16 cellular contexts compared by ENCODE assay signal in genomic region chr13:44870456-44870929, GRCh38.
DNase-seq lines count a peak whose midpoint lies in the region; ATAC-seq and TF ChIP-seq lines count a peak whose summit lies in the region.
"Had no signal": no experiment of that assay in that cellular context is flagged by ENCODE, and none has a peak within 500 bp of the region (broad histone marks: within the 10 kb centered on the region; RNA-seq: fewer than 3 reads in every experiment).

No MANE protein-coding gene starts in this region.

- H3K27me3 ChIP-seq in gastroesophageal sphincter (no peaks in the 10 kb centered on the region), prostate gland (replicated peaks; ENCODE audit: insufficient read depth) (no peaks in the 10 kb centered on the region)
- H3K27me3 ChIP-seq: hepatocyte had no signal

- H3K4me3 ChIP-seq in gastroesophageal sphincter (no peak overlapping the region), prostate gland (no peak overlapping the region)
- H3K4me3 ChIP-seq: hepatocyte had no signal

- H3K4me1 ChIP-seq in gastroesophageal sphincter (peaks cover 0 to 37% (median 5%) of the 10 kb centered on the region in 3 donors), prostate gland (replicated peaks) (peaks cover 3% of the 10 kb centered on the region)

- H3K9me3 Mint-ChIP-seq in stimulated activated naive CD8-positive, alpha-beta T cell treated with anti-CD3 and anti-CD28 coated beads, Interleukin-15, amount 100 ng/mL, for 72 hours, result peaks cover 0 to 15% of the 10 kb centered on the region in 2 donors
- peaks cover 3% of the 10 kb centered on the region in 2 donors for H3K9me3 Mint-ChIP-seq in activated T-cell treated with anti-CD3 and anti-CD28 coated beads, Interleukin-2, amount 50 U/mL, for 72 hours

- intact Hi-C loops in prostate gland (cut with DNase I), result loop anchor here (5.0 to 10.0 kb wide), 3 partner anchors 52 to 386 kb away; no protein-coding TSS in a partner anchor

- TF ChIP-seq EP300 in gastroesophageal sphincter (IDR thresholded peaks at IDR 0.05), result peak; percentile 85

- no peaks in the 10 kb centered on the region for H3K36me3 ChIP-seq in gastroesophageal sphincter
- no peaks in the 10 kb centered on the region for H3K36me3 ChIP-seq in prostate gland

- TF ChIP-seq CTCF in gastroesophageal sphincter (IDR thresholded peaks at IDR 0.05) (peak in 1 of 4 experiments; percentile 30), prostate gland (IDR thresholded peaks at IDR 0.05) (peak in 2 of 4 experiments; percentile 14 to 39)

- no peak for TF ChIP-seq POLR2A in gastroesophageal sphincter (IDR thresholded peaks at IDR 0.05)
- TF ChIP-seq POLR2A in prostate gland (IDR thresholded peaks at IDR 0.05), result no peak

- H3K36me3 Mint-ChIP-seq in activated T-cell treated with anti-CD3 and anti-CD28 coated beads, Interleukin-2, amount 50 U/mL, for 72 hours (ENCODE audit: insufficient read depth in 2 of 2), result peaks cover 0 to 5% of the 10 kb centered on the region in 2 donors

- H3K4me3 Mint-ChIP-seq in stimulated activated naive CD8-positive, alpha-beta T cell treated with anti-CD3 and anti-CD28 coated beads, Interleukin-15, amount 100 ng/mL, for 72 hours, result no peak overlapping the region
- no peak overlapping the region for H3K4me3 Mint-ChIP-seq in activated T-cell treated with anti-CD3 and anti-CD28 coated beads, Interleukin-2, amount 50 U/mL, for 72 hours
- H3K4me3 Mint-ChIP-seq: central memory CD8-positive, alpha-beta T cell; neural crest cell had no signal

- H3K27me3 Mint-ChIP-seq in stimulated activated naive CD8-positive, alpha-beta T cell treated with anti-CD3 and anti-CD28 coated beads, Interleukin-15, amount 100 ng/mL, for 72 hours, result peaks cover 49% of the 10 kb centered on the region
- H3K27me3 Mint-ChIP-seq in activated T-cell treated with anti-CD3 and anti-CD28 coated beads, Interleukin-2, amount 50 U/mL, for 72 hours (ENCODE audit: low read depth), result peaks cover 19% of the 10 kb centered on the region

- ATAC-seq in gastroesophageal sphincter (peak; percentile 87), HG03571 (IDR thresholded peaks at IDR 0.05; ENCODE audit: unreplicated experiment) (no peak)
- ATAC-seq in stimulated activated naive CD8-positive, alpha-beta T cell treated with anti-CD3 and anti-CD28 coated beads, Interleukin-15, amount 100 ng/mL, for 72 hours, result no peak
- ATAC-seq in activated T-cell treated with anti-CD3 and anti-CD28 coated beads, Interleukin-2, amount 50 U/mL, for 72 hours (replicated peaks in 1 of 2), result no peak
- ATAC-seq: activated naive CD4-positive, alpha-beta T cell treated with anti-CD3 and anti-CD28 coated beads, Interleukin-2, amount 50 U/mL, for 72 hours had no signal

- H3K4me1 Mint-ChIP-seq in stimulated activated naive CD8-positive, alpha-beta T cell treated with anti-CD3 and anti-CD28 coated beads, Interleukin-15, amount 100 ng/mL, for 72 hours, result peaks cover 20% of the 10 kb centered on the region
- peaks cover 6% of the 10 kb centered on the region for H3K4me1 Mint-ChIP-seq in activated T-cell treated with anti-CD3 and anti-CD28 coated beads, Interleukin-2, amount 50 U/mL, for 72 hours (ENCODE audit: low read depth)

- H3K27ac Mint-ChIP-seq in stimulated activated naive CD8-positive, alpha-beta T cell treated with anti-CD3 and anti-CD28 coated beads, Interleukin-15, amount 100 ng/mL, for 72 hours, result no peak overlapping the region
- no peak overlapping the region for H3K27ac Mint-ChIP-seq in activated T-cell treated with anti-CD3 and anti-CD28 coated beads, Interleukin-2, amount 50 U/mL, for 72 hours

- H3K27ac ChIP-seq in gastroesophageal sphincter (peak overlapping the region; percentile 30 to 68 (median 64)), prostate gland (peak overlapping the region; percentile 83 to 88)
- H3K27ac ChIP-seq: epithelial cell of prostate, hepatocyte had no signal

- WGBS in gastroesophageal sphincter (ENCODE audit: low coverage in 1 of 2), 2 donors, result 67 to 78% methylated on average over 1 to 5 of the region's 6 CpGs
- WGBS in prostate gland, result 40% methylated on average over 6 of the region's 6 CpGs

- H3K9me3 ChIP-seq in gastroesophageal sphincter (no peaks in the 10 kb centered on the region), prostate gland (no peaks in the 10 kb centered on the region)

- peak; percentile 4 for DNase-seq in DMS153 treated with DMSO at 0.1 percent for 48 hours (lab: John Stamatoyannopoulos, UW; ENCODE audit: unreplicated experiment)
- peak; percentile 35 for DNase-seq in NCI-H774 (lab: John Stamatoyannopoulos, UW)
- DNase-seq in prostate gland (ENCODE audit: low spot score), result peak; percentile 96
- DNase-seq in stimulated activated naive CD8-positive, alpha-beta T cell treated with anti-CD3 and anti-CD28 coated beads, Interleukin-15, amount 100 ng/mL, for 72 hours, result no peak
- DNase-seq in activated T-cell treated with anti-CD3 and anti-CD28 coated beads, Interleukin-2, amount 50 U/mL, for 72 hours, result no peak
- no peak for DNase-seq in stimulated activated CD4-positive, alpha-beta T cell treated with anti-CD3 and anti-CD28 coated beads, Interleukin-2, amount 100 ng/mL, for 48 hours
- DNase-seq: activated CD4-positive, CD25-positive, alpha-beta regulatory T cell; NCI-H2107; trophoblast cell had no signal

Comparison
In these comparisons a context has a peak if more than half of its experiments do, and no peak if none do; other contexts are left out.
1. DNase-seq: peak in DMS153 treated with DMSO at 0.1 percent for 48 hours (single experiment), NCI-H774 (single experiment) and prostate gland (single experiment); none in stimulated activated naive CD8-positive, alpha-beta T cell treated with anti-CD3 and anti-CD28 coated beads, Interleukin-15, amount 100 ng/mL, for 72 hours (0 of 2), activated T-cell treated with anti-CD3 and anti-CD28 coated beads, Interleukin-2, amount 50 U/mL, for 72 hours (0 of 2) and stimulated activated CD4-positive, alpha-beta T cell treated with anti-CD3 and anti-CD28 coated beads, Interleukin-2, amount 100 ng/mL, for 48 hours (0 of 2).